In genomic region chr2:72494392-72494791, GRCh38 we compare ENCODE assay signal across 28 cellular contexts.
"Had no signal": no experiment of that assay in that cellular context is flagged by ENCODE, and none has a peak within 500 bp of the region (broad histone marks: within the 10 kb centered on the region; RNA-seq: fewer than 3 reads in every experiment).

No MANE protein-coding gene starts in this region.

- H3K79me2 ChIP-seq: parathyroid adenoma had no signal

- H3K9me3 Mint-ChIP-seq: central memory CD8-positive, alpha-beta T cell; naive B cell; natural killer cell treated with Interleukin-12 subunit alpha and Interleukin-12 subunit beta and Interleukin-15 and Interleukin-18, amount 100 ng/mL, for 72 hours; neural crest cell; type B pancreatic cell had no signal

- H3K27me3 ChIP-seq: colonic mucosa, dorsolateral prefrontal cortex, left lung, stomach, thyroid gland had no signal

- H3K4me2 ChIP-seq: smooth muscle cell had no signal

- H2AFZ ChIP-seq: parathyroid adenoma had no signal

- H3K4me1 Mint-ChIP-seq: central memory CD8-positive, alpha-beta T cell; naive B cell; neural crest cell had no signal

- H3K4me1 ChIP-seq: colonic mucosa, left lung, parathyroid adenoma, stomach, thyroid gland had no signal

- H3K27ac Mint-ChIP-seq: mesothelial cell of epicardium; naive B cell; natural killer cell treated with Interleukin-12 subunit alpha and Interleukin-12 subunit beta and Interleukin-15 and Interleukin-18, amount 100 ng/mL, for 72 hours; progenitor cell of endocrine pancreas; type B pancreatic cell had no signal

- ATAC-seq: esophagus mucosa; left cardiac atrium; left lung; mucosa of descending colon; natural killer cell treated with Interleukin-12 subunit alpha and Interleukin-12 subunit beta and Interleukin-15 and Interleukin-18, amount 100 ng/mL, for 72 hours; sciatic nerve had no signal

- H3K36me3 ChIP-seq: colonic mucosa, thyroid gland had no signal

- H3K9me3 ChIP-seq: colonic mucosa, left lung, mucosa of descending colon, stomach, thyroid gland had no signal

- H3K4me3 Mint-ChIP-seq: central memory CD8-positive, alpha-beta T cell; mesothelial cell of epicardium; naive B cell; natural killer cell treated with Interleukin-12 subunit alpha and Interleukin-12 subunit beta and Interleukin-15 and Interleukin-18, amount 100 ng/mL, for 72 hours; neural crest cell; type B pancreatic cell had no signal

- H3K4me3 ChIP-seq: colonic mucosa, dorsolateral prefrontal cortex, left lung, mucosa of descending colon, smooth muscle cell, stomach, thyroid gland had no signal

- H3K27me3 Mint-ChIP-seq: central memory CD8-positive, alpha-beta T cell; naive B cell; natural killer cell treated with Interleukin-12 subunit alpha and Interleukin-12 subunit beta and Interleukin-15 and Interleukin-18, amount 100 ng/mL, for 72 hours; progenitor cell of endocrine pancreas; type B pancreatic cell had no signal

- DNase-seq: colonic mucosa; dorsolateral prefrontal cortex; effector CD4-positive, alpha-beta T cell; kidney; left cardiac atrium; left lung; mesenchymal stem cell; mucosa of descending colon; naive B cell; stimulated activated CD4-positive, alpha-beta T cell treated with anti-CD3 and anti-CD28 coated beads, Interleukin-12 subunit alpha, Interleukin-12 subunit beta, amount 100 ng/mL, for 4 hours; stimulated activated CD4-positive, alpha-beta T cell treated with anti-CD3 and anti-CD28 coated beads, Interleukin-1b, Interleukin-23, amount 100 ng/mL, for 48 hours; stimulated activated CD4-positive, alpha-beta T cell treated with anti-CD3 and anti-CD28 coated beads, Interleukin-4, amount 100 ng/mL, for 1 hour; stimulated activated CD8-positive, alpha-beta memory T cell treated with anti-CD3 and anti-CD28 coated beads, Interleukin-4, amount 100 ng/mL, for 48 hours; stimulated activated naive CD4-positive, alpha-beta T cell treated with Interleukin-2 at 50 U/mL for 16 hours; stomach; thyroid gland had no signal

- H3K9ac ChIP-seq: parathyroid adenoma had no signal

- H3K27ac ChIP-seq: colonic mucosa, dorsolateral prefrontal cortex, epithelial cell of prostate, left lung, parathyroid adenoma, stomach, thyroid gland had no signal

- FAIRE-seq: frontal cortex, kidney had no signal
